27 cellular contexts compared by ENCODE assay signal in the genomic region with DNA sequence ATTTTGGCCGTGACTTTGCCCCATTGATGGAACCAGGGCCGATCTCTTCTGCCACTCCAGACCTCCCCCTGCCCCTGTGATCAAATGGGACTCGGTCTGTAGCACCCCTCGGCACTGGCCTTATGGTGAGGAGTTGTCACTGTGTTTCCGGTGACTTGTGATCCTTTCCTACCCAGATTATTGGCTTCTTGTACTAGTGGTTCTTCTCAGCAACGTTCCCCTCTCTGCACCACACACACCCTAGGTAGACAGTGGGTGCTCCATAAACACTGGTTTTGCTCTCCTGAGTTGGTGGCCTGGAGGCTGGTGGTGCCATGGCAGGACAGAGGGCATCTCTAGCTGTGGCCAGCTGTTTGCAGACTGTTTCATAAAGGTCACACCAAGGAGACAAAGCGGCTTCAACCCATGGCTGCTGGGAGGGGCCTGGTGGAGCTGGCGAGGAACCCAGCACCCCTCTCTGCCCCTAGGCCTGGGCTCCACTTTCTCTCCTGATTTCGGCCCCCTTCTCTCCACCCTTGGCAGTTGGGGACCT. TPM values are rescaled to one million over a fixed set of nuclear protein-coding genes. Genes with fewer than 3 reads are reported as not detected.
DNase-seq lines count a peak whose midpoint lies in the region; ATAC-seq and TF ChIP-seq lines count a peak whose summit lies in the region.
"Had no signal": no experiment of that assay in that cellular context is flagged by ENCODE, and none has a peak within 500 bp of the region (broad histone marks: within the 10 kb centered on the region; RNA-seq: fewer than 3 reads in every experiment).

No MANE protein-coding gene starts in this region.

- peak overlapping the region; percentile 17 to 57 for H3K27ac Mint-ChIP-seq in activated naive CD4-positive, alpha-beta T cell treated with anti-CD3 and anti-CD28 coated beads, Interleukin-2, amount 50 U/mL, for 72 hours
- H3K27ac Mint-ChIP-seq in nephron: peak overlapping the region; percentile 6 to 77 (median 30)
- no peak overlapping the region for H3K27ac Mint-ChIP-seq in Caco-2 (ENCODE audit: unreplicated experiment)
- H3K27ac Mint-ChIP-seq in GM23338: no peak overlapping the region

- no peak overlapping the region for H3K9ac ChIP-seq in stomach smooth muscle (ENCODE audit: low read length in 2 of 2)
- H3K9ac ChIP-seq: BLaER1 had no signal

- TF ChIP-seq CTCF in ascending aorta (IDR thresholded peaks at IDR 0.05) (no peak), nephron (IDR thresholded peaks at IDR 0.05; ENCODE audit: unreplicated experiment in 3 of 3) (no peak), Caco-2 (IDR thresholded peaks at IDR 0.05; ENCODE audit: insufficient read depth in 1 of 2, low read depth in 1 of 2, low read length in 1 of 2, severe bottlenecking in 1 of 2, unreplicated experiment in 1 of 2) (no peak), GM23338 (conservative IDR thresholded peaks at IDR 0.05; ENCODE audit: low read depth in 2 of 2) (no peak)

- H3F3A ChIP-seq in GM23338 (replicated peaks; ENCODE audit: low read depth): no peaks in the 10 kb centered on the region

- H2AFZ ChIP-seq in GM23338: no peak overlapping the region

- H3K36me3 ChIP-seq in ascending aorta: peaks cover 45 to 52% of the 10 kb centered on the region in 2 donors
- peaks cover 9 to 26% of the 10 kb centered on the region in 2 donors for H3K36me3 ChIP-seq in stomach smooth muscle (ENCODE audit: control insufficient read depth in 2 of 2, insufficient read depth in 2 of 2, low read length in 2 of 2)
- H3K36me3 ChIP-seq in Caco-2 (ENCODE audit: control insufficient read depth, insufficient read depth, low read length): 0 out of 2 replicates have a peak, but pooled peaks cover 2% of the 10 kb centered on the region
- peaks cover 3% of the 10 kb centered on the region; the same call in 1 of the 2 replicates for H3K36me3 ChIP-seq in GM23338 (ENCODE audit: insufficient read depth)

- H3K4me1 Mint-ChIP-seq in nephron (no peaks in the 10 kb centered on the region), Caco-2 (ENCODE audit: low read depth, unreplicated experiment) (no peaks in the 10 kb centered on the region), GM23338 (no peaks in the 10 kb centered on the region)
- H3K4me1 Mint-ChIP-seq: IgD-negative memory B cell had no signal

- intact Hi-C loops in ascending aorta (cut with DNase I) (no loop called here), Caco-2 (cut with micrococcal nuclease; ENCODE audit: unreplicated experiment) (no loop called here)

- no peaks in the 10 kb centered on the region for H3K9me3 ChIP-seq in ascending aorta
- H3K9me3 ChIP-seq in stomach smooth muscle (ENCODE audit: control insufficient read depth in 2 of 2, low read length in 2 of 2): peaks cover 0 to 5% of the 10 kb centered on the region in 2 donors
- H3K9me3 ChIP-seq in Caco-2: peaks cover 8% of the 10 kb centered on the region

- H3K4me1 ChIP-seq in ascending aorta (peaks cover 7 to 13% of the 10 kb centered on the region in 2 donors), stomach smooth muscle (ENCODE audit: control insufficient read depth, insufficient read depth, low read length) (peaks cover 7% of the 10 kb centered on the region), Caco-2 (no peaks in the 10 kb centered on the region), GM23338 (ENCODE audit: insufficient read depth) (no peaks in the 10 kb centered on the region)
- H3K4me1 ChIP-seq: spleen had no signal

- BruUV-seq in Caco-2 (replicated peaks; lab: Mats Ljungman, UMichigan): no TSS peak

- H3K4me3 ChIP-seq in ascending aorta (no peak overlapping the region), stomach smooth muscle (ENCODE audit: low read length in 2 of 2) (no peak overlapping the region), Caco-2 (ENCODE audit: low read depth, low read length) (no peak overlapping the region), GM23338 (no peak overlapping the region)
- H3K4me3 ChIP-seq: BLaER1, dorsolateral prefrontal cortex, spleen had no signal

- no peaks in the 10 kb centered on the region for H3K9me2 ChIP-seq in GM23338 (ENCODE audit: insufficient read depth)

- H3K27ac ChIP-seq in ascending aorta (peak overlapping the region; percentile 55 to 86), stomach smooth muscle (ENCODE audit: low read length) (peak overlapping the region; percentile 18), GM23338 (ENCODE audit: low read depth) (no peak overlapping the region)
- H3K27ac ChIP-seq: BLaER1, epithelial cell of prostate, spleen had no signal

- peaks cover 18 to 23% of the 10 kb centered on the region in 2 donors for H3K9me3 Mint-ChIP-seq in activated naive CD4-positive, alpha-beta T cell treated with anti-CD3 and anti-CD28 coated beads, Interleukin-2, amount 50 U/mL, for 72 hours
- H3K9me3 Mint-ChIP-seq in nephron (peaks cover 30% of the 10 kb centered on the region), Caco-2 (ENCODE audit: unreplicated experiment) (peaks cover 11% of the 10 kb centered on the region), GM23338 (peaks cover 27% of the 10 kb centered on the region)

- no peaks in the 10 kb centered on the region for H4K20me1 ChIP-seq in GM23338 (replicated peaks; ENCODE audit: insufficient read depth)
- H4K20me1 ChIP-seq: BLaER1 had no signal

- no peak overlapping the region for H3K4me3 Mint-ChIP-seq in nephron
- no peak overlapping the region for H3K4me3 Mint-ChIP-seq in Caco-2 (ENCODE audit: unreplicated experiment)
- H3K4me3 Mint-ChIP-seq in GM23338: no peak overlapping the region

- CTCF ChIA-PET in Caco-2 (lab: Charles Lee): no interaction called here

- H3K27me3 Mint-ChIP-seq in nephron (ENCODE audit: low read depth) (no peaks in the 10 kb centered on the region), Caco-2 (ENCODE audit: insufficient read depth, unreplicated experiment) (no peaks in the 10 kb centered on the region), GM23338 (ENCODE audit: insufficient read depth, low read depth, poor library complexity) (peaks cover 2% of the 10 kb centered on the region)

- peaks cover 50 to 56% of the 10 kb centered on the region in 2 donors for H3K36me3 Mint-ChIP-seq in activated naive CD4-positive, alpha-beta T cell treated with anti-CD3 and anti-CD28 coated beads, Interleukin-2, amount 50 U/mL, for 72 hours
- H3K36me3 Mint-ChIP-seq in nephron (ENCODE audit: low read depth): peaks cover 76% of the 10 kb centered on the region
- H3K36me3 Mint-ChIP-seq in Caco-2 (ENCODE audit: insufficient read depth, unreplicated experiment): peaks cover 42% of the 10 kb centered on the region
- H3K36me3 Mint-ChIP-seq in GM23338 (ENCODE audit: low read depth): peaks cover 34% of the 10 kb centered on the region
- H3K36me3 Mint-ChIP-seq: IgD-negative memory B cell had no signal

- POLR2A ChIA-PET in Caco-2 (lab: Charles Lee): no interaction called here

- no peaks in the 10 kb centered on the region for H3K79me2 ChIP-seq in GM23338 (replicated peaks; ENCODE audit: insufficient read depth)

- no peaks in the 10 kb centered on the region for H3K27me3 ChIP-seq in ascending aorta
- H3K27me3 ChIP-seq in stomach smooth muscle (ENCODE audit: control insufficient read depth in 1 of 2, insufficient read depth in 2 of 2, low read length in 2 of 2): no peaks in the 10 kb centered on the region
- H3K27me3 ChIP-seq in Caco-2 (replicated peaks; ENCODE audit: control insufficient read depth, insufficient read depth, low read length): no peaks in the 10 kb centered on the region
- no peaks in the 10 kb centered on the region for H3K27me3 ChIP-seq in GM23338 (ENCODE audit: insufficient read depth)
- H3K27me3 ChIP-seq: BLaER1, dorsolateral prefrontal cortex, spleen had no signal

- ATAC-seq in activated naive CD4-positive, alpha-beta T cell treated with anti-CD3 and anti-CD28 coated beads, Interleukin-2, amount 50 U/mL, for 72 hours: peak in 1 of 2 donors; percentile 15
- ATAC-seq in GM23338: no peak

- DNase-seq in activated naive CD4-positive, alpha-beta T cell treated with anti-CD3 and anti-CD28 coated beads, Interleukin-2, amount 50 U/mL, for 72 hours (ENCODE audit: low spot score in 2 of 2): no peak
- no peak for DNase-seq in activated naive CD4-positive, alpha-beta T cell treated with anti-CD3 and anti-CD28 coated beads, Interleukin-2, amount 50 U/mL, for 16 hours
- DNase-seq in ascending aorta (ENCODE audit: low spot score in 2 of 2) (no peak), Caco-2 (no peak), GM23338 (ENCODE audit: low spot score) (no peak), SK-N-DZ (ENCODE audit: low spot score) (no peak)
- DNase-seq: activated CD4-positive, alpha-beta T cell treated with anti-CD3 and anti-CD28 coated beads, Interleukin-2, amount 50 U/mL, for 1 hour; activated effector memory CD4-positive, alpha-beta T cell treated with Interleukin-2 at 50 U/mL for 16 hours; central memory CD4-positive, alpha-beta T cell; DMS 273 treated with DMSO at 0.1 percent for 48 hours; dorsolateral prefrontal cortex; foreskin fibroblast; hypothalamus; mammary epithelial cell; NCI-H1436; NCI-H2171; NCI-H69; spleen; stimulated activated CD4-positive, alpha-beta T cell treated with anti-CD3 and anti-CD28 coated beads, Interleukin-4, amount 100 ng/mL, for 24 hours; substantia nigra had no signal

- no peak overlapping the region for H3K4me2 ChIP-seq in GM23338
- H3K4me2 ChIP-seq: BLaER1 had no signal

TF ChIP-seq in GM23338, 12 proteins besides CTCF, POLR2A, EP300 and RAD21 (continues in another document):
- TF ChIP-seq CREB1 (CRISPR knock-in tag; IDR thresholded peaks at IDR 0.05; ENCODE audit: low read depth) (no peak), JUNB (IDR thresholded peaks at IDR 0.05; ENCODE audit: unreplicated experiment) (no peak)

RNA-seq across cellular contexts. Expression of gene DHRS3, which starts 50.7 kb away (rescaled TPM):
- total RNA-seq in activated naive CD4-positive, alpha-beta T cell treated with anti-CD3 and anti-CD28 coated beads, Interleukin-2, amount 50 U/mL, for 72 hours: 10 to 100 TPM; 85.2 to 93.9 TPM
- total RNA-seq in ascending aorta (39.4 TPM), Caco-2 (2022) (59.4 and 64.6 TPM in 2 replicates)
- total RNA-seq in GM23338 (2014; rRNA removed; shearing (Covaris generic)): 21.0 and 21.2 TPM in 2 replicates
- polyA plus RNA-seq in GM23338 (2016; fragmentation: Nextera tagmentation; extraction: Ambion mirVana): 24.8 and 26.0 TPM in 2 replicates
- polyA plus RNA-seq in SK-N-DZ (2014; cell fraction: cytosol; rRNA removed): not detected in 2 replicates
- not detected in 2 replicates for polyA plus RNA-seq in SK-N-DZ (2014; cell fraction: nucleus; rRNA removed)
- total RNA-seq: A172, myocyte had no signal

Comparison
In these comparisons a context has a peak if more than half of its experiments do, and no peak if none do; other contexts are left out.
1. H3K27ac Mint-ChIP-seq: peak in activated naive CD4-positive, alpha-beta T cell treated with anti-CD3 and anti-CD28 coated beads, Interleukin-2, amount 50 U/mL, for 72 hours (2 of 2) and nephron (3 of 3); none in Caco-2 (single experiment) and GM23338 (single experiment).